ENCODE assay signal across 19 cellular contexts in the genomic region with DNA sequence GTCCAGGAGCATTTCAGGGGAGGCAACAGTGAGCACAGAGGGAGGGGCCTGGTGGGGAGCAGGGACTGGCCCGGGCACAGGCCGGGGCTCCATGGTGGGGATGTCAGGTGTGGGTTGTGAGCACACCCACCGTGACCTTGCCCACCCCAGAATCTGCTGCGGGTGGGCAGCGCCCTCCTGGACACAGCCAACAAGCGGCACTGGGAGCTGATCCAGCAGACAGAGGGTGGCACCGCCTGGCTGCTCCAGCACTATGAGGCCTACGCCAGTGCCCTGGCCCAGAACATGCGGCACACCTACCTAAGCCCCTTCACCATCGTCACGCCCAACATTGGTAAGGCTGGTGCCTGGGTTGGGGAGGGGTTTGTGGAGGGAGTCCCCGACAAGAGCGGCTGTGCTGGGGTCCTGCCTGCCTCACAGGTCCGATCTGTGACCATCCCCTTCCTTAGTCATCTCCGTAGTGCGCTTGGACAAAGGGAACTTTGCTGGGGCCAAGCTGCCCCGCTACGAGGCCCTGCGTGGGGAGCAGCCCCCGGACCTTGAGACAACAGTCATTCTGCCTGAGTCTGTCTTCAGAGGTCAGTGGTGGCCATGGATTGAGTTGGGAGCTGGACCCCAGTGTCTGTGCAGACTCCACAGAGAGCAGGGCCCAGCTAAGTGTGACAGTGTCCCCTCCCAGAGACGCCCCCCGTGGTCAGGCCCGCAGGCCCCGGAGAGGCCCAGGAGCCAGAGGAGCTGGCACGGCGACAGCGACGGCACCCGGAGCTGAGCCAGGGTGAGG. TPM values are rescaled to one million over a fixed set of nuclear protein-coding genes. Genes with fewer than 3 reads are reported as not detected.
A peak's percentile ranks its signal among the peaks of the same experiment; 100 is the strongest.
DNase-seq lines count a peak whose midpoint lies in the region; ATAC-seq and TF ChIP-seq lines count a peak whose summit lies in the region.
"Had no signal": no experiment of that assay in that cellular context is flagged by ENCODE, and none has a peak within 500 bp of the region (broad histone marks: within the 10 kb centered on the region; RNA-seq: fewer than 3 reads in every experiment).

No MANE protein-coding gene starts in this region.

- H2AK5ac ChIP-seq in neuronal stem cell (ENCODE audit: low read depth, low read length), result no peak overlapping the region

- H2BK12ac ChIP-seq in neuronal stem cell (ENCODE audit: low read length), result no peak overlapping the region

- no peak overlapping the region for H3K9ac ChIP-seq in neuronal stem cell (ENCODE audit: low read depth, low read length, poor library complexity)

- H3K9me3 ChIP-seq in neuronal stem cell (replicated peaks in 1 of 2; ENCODE audit: control insufficient read depth in 2 of 2, insufficient read depth in 1 of 2, low read depth in 1 of 2, low read length in 2 of 2) (no peaks in the 10 kb centered on the region), esophagus squamous epithelium (no peaks in the 10 kb centered on the region)

- H3K27ac ChIP-seq in neuronal stem cell (replicated peaks; ENCODE audit: low read length) (no peak overlapping the region), temporal lobe (ENCODE audit: low read depth, low read length) (peak overlapping the region; percentile 94), esophagus squamous epithelium (peak overlapping the region in 2 of 4 donors; percentile 82 to 83)
- H3K27ac ChIP-seq: 22Rv1, HL-60 had no signal

- no peak overlapping the region for H4K91ac ChIP-seq in neuronal stem cell (ENCODE audit: low read depth, low read length, poor library complexity)

- H3K4me2 ChIP-seq in neuronal stem cell (ENCODE audit: insufficient read depth, low read length, poor library complexity, severe bottlenecking), result no peak overlapping the region
- H3K4me2 ChIP-seq: GM23338 had no signal

- WGBS in neuronal stem cell (ENCODE audit: extremely low coverage in 2 of 2, insufficient read length in 2 of 2, insufficient replicate concordance in 1 of 2), 2 donors, result no CpG with 5 or more reads among the region's 29 CpGs
- 68 to 88% methylated on average over 4 to 9 of the region's 29 CpGs for WGBS in esophagus squamous epithelium, 2 donors

- peaks cover 2% of the 10 kb centered on the region for H3K36me3 Mint-ChIP-seq in activated naive CD4-positive, alpha-beta T cell treated with anti-CD3 and anti-CD28 coated beads, Interleukin-2, amount 50 U/mL, for 24 hours
- no peaks in the 10 kb centered on the region for H3K36me3 Mint-ChIP-seq in activated naive CD4-positive, alpha-beta T cell treated with anti-CD3 and anti-CD28 coated beads, Interleukin-2, amount 10 ng/mL, durations not matched to agents 7 days and 5 days
- peaks cover 2% of the 10 kb centered on the region for H3K36me3 Mint-ChIP-seq in central memory CD8-positive, alpha-beta T cell (ENCODE audit: insufficient read depth)

- H3K27ac Mint-ChIP-seq in activated naive CD4-positive, alpha-beta T cell treated with anti-CD3 and anti-CD28 coated beads, Interleukin-2, amount 50 U/mL, for 24 hours, result peak overlapping the region; percentile 19
- H3K27ac Mint-ChIP-seq in activated naive CD4-positive, alpha-beta T cell treated with anti-CD3 and anti-CD28 coated beads, Interleukin-2, amount 10 ng/mL, durations not matched to agents 7 days and 5 days, result no peak overlapping the region
- H3K27ac Mint-ChIP-seq in central memory CD8-positive, alpha-beta T cell (ENCODE audit: low read depth), result peak overlapping the region; percentile 71
- H3K27ac Mint-ChIP-seq: CD8-positive, alpha-beta memory T cell; GM23338 had no signal

- H2BK120ac ChIP-seq in neuronal stem cell (ENCODE audit: low read depth, low read length), result peak overlapping the region; percentile 61

- H2BK5ac ChIP-seq in neuronal stem cell (ENCODE audit: low read length), result no peak overlapping the region

- peaks cover 1% of the 10 kb centered on the region for H3K4me1 Mint-ChIP-seq in activated naive CD4-positive, alpha-beta T cell treated with anti-CD3 and anti-CD28 coated beads, Interleukin-2, amount 50 U/mL, for 24 hours
- H3K4me1 Mint-ChIP-seq in activated naive CD4-positive, alpha-beta T cell treated with anti-CD3 and anti-CD28 coated beads, Interleukin-2, amount 10 ng/mL, durations not matched to agents 7 days and 5 days, result peaks cover under 1% of the 10 kb centered on the region
- H3K4me1 Mint-ChIP-seq in central memory CD8-positive, alpha-beta T cell, result no peaks in the 10 kb centered on the region

- H3K4me3 ChIP-seq in neuronal stem cell (ENCODE audit: low read length in 2 of 2) (no peak overlapping the region), esophagus squamous epithelium (no peak overlapping the region)
- H3K4me3 ChIP-seq: GM23338 had no signal

- no peak overlapping the region for H3K4me3 Mint-ChIP-seq in activated naive CD4-positive, alpha-beta T cell treated with anti-CD3 and anti-CD28 coated beads, Interleukin-2, amount 50 U/mL, for 24 hours
- no peak overlapping the region for H3K4me3 Mint-ChIP-seq in activated naive CD4-positive, alpha-beta T cell treated with anti-CD3 and anti-CD28 coated beads, Interleukin-2, amount 10 ng/mL, durations not matched to agents 7 days and 5 days
- no peak overlapping the region for H3K4me3 Mint-ChIP-seq in central memory CD8-positive, alpha-beta T cell
- H3K4me3 Mint-ChIP-seq: CD8-positive, alpha-beta memory T cell; GM23338 had no signal

- H3K23ac ChIP-seq in neuronal stem cell (ENCODE audit: low read depth, low read length, poor library complexity), result peak overlapping the region; percentile 68

- H4K8ac ChIP-seq in neuronal stem cell (ENCODE audit: low read depth, low read length), result peak overlapping the region; percentile 70

- intact Hi-C loops in esophagus squamous epithelium (cut with DNase I), result no loop called here

- H2AFZ ChIP-seq in neuronal stem cell (ENCODE audit: low read length), result no peak overlapping the region
- H2AFZ ChIP-seq: GM23338 had no signal

- CTCF ChIA-PET in activated naive CD4-positive, alpha-beta T cell treated with anti-CD3 and anti-CD28 coated beads, Interleukin-2, amount 10 ng/mL, durations not matched to agents 7 days and 5 days (lab: Charles Lee), result interaction anchor here (1.6 kb wide), 1 partner anchor 9 kb away, joined by 4 read pairs; no protein-coding TSS in a partner anchor

- H3K18ac ChIP-seq in neuronal stem cell (ENCODE audit: low read length), result no peak overlapping the region

- ATAC-seq in central memory CD8-positive, alpha-beta T cell (replicated peaks; ENCODE audit: extremely low read depth, poor library complexity, severe bottlenecking), result no peak
- ATAC-seq in GM18870 (IDR thresholded peaks at IDR 0.05; ENCODE audit: unreplicated experiment), result no peak
- ATAC-seq: GM23338 had no signal

- H3K4me1 ChIP-seq in neuronal stem cell (ENCODE audit: control insufficient read depth in 2 of 2, insufficient read depth in 1 of 2, low read depth in 1 of 2, low read length in 2 of 2), result no peaks in the 10 kb centered on the region
- H3K4me1 ChIP-seq in esophagus squamous epithelium, result peaks cover 12 to 42% (median 15%) of the 10 kb centered on the region in 3 donors

- no peak for TF ChIP-seq CTCF in esophagus squamous epithelium (IDR thresholded peaks at IDR 0.05)

- DNase-seq in activated naive CD4-positive, alpha-beta T cell treated with anti-CD3 and anti-CD28 coated beads, Interleukin-2, amount 10 ng/mL, durations not matched to agents 7 days and 5 days, result no peak
- no peak for DNase-seq in central memory CD8-positive, alpha-beta T cell (ENCODE audit: low spot score in 2 of 2)
- no peak for DNase-seq in neuronal stem cell (ENCODE audit: low spot score)
- no peak for DNase-seq in esophagus squamous epithelium (lab: John Stamatoyannopoulos, UW)
- no peak for DNase-seq in stimulated activated CD4-positive, alpha-beta T cell treated with anti-CD3 and anti-CD28 coated beads, Interleukin-4, amount 100 ng/mL, for 1 hour
- DNase-seq: CD8-positive, alpha-beta memory T cell; DMS79; MV-4-11; NCI-H1417 treated with DMSO at 0.1 percent for 48 hours; NCI-H2029 treated with DMSO at 0.1 percent for 48 hours; NCI-H2171 treated with DMSO at 0.1 percent for 48 hours; NCI-H446 treated with DMSO at 0.1 percent for 48 hours; NK-92 treated with Interleukin-12 subunit alpha and Interleukin-12 subunit beta, amount 100 ng/mL, for 24 hours had no signal

- H3K14ac ChIP-seq in neuronal stem cell (ENCODE audit: low read length), result no peak overlapping the region

- H3K27me3 ChIP-seq in neuronal stem cell (ENCODE audit: control insufficient read depth in 3 of 3, insufficient read depth in 3 of 3, low read depth in 1 of 3, low read length in 3 of 3) (no peaks in the 10 kb centered on the region), esophagus squamous epithelium (no peaks in the 10 kb centered on the region)

- H3K36me3 ChIP-seq in neuronal stem cell (replicated peaks in 1 of 2; ENCODE audit: control insufficient read depth in 2 of 2, insufficient read depth in 2 of 2, low read length in 2 of 2), result peaks cover 79 to 97% of the 10 kb centered on the region in 2 donors
- H3K36me3 ChIP-seq in esophagus squamous epithelium, result peaks cover 4 to 97% (median 17%) of the 10 kb centered on the region in 3 donors

- peaks cover 11% of the 10 kb centered on the region for H3K79me1 ChIP-seq in neuronal stem cell (ENCODE audit: low read depth, low read length)

- H3K27me3 Mint-ChIP-seq in activated naive CD4-positive, alpha-beta T cell treated with anti-CD3 and anti-CD28 coated beads, Interleukin-2, amount 50 U/mL, for 24 hours, result no peaks in the 10 kb centered on the region
- peaks cover 2% of the 10 kb centered on the region for H3K27me3 Mint-ChIP-seq in activated naive CD4-positive, alpha-beta T cell treated with anti-CD3 and anti-CD28 coated beads, Interleukin-2, amount 10 ng/mL, durations not matched to agents 7 days and 5 days
- no peaks in the 10 kb centered on the region for H3K27me3 Mint-ChIP-seq in central memory CD8-positive, alpha-beta T cell

- H3K9me3 Mint-ChIP-seq in activated naive CD4-positive, alpha-beta T cell treated with anti-CD3 and anti-CD28 coated beads, Interleukin-2, amount 50 U/mL, for 24 hours, result no peaks in the 10 kb centered on the region
- H3K9me3 Mint-ChIP-seq in activated naive CD4-positive, alpha-beta T cell treated with anti-CD3 and anti-CD28 coated beads, Interleukin-2, amount 10 ng/mL, durations not matched to agents 7 days and 5 days, result no peaks in the 10 kb centered on the region
- H3K9me3 Mint-ChIP-seq in central memory CD8-positive, alpha-beta T cell, result no peaks in the 10 kb centered on the region
- H3K9me3 Mint-ChIP-seq: CD8-positive, alpha-beta memory T cell; GM23338 had no signal

- no peak for TF ChIP-seq POLR2A in esophagus squamous epithelium (IDR thresholded peaks at IDR 0.05)

- no peak overlapping the region for H2BK15ac ChIP-seq in neuronal stem cell (ENCODE audit: low read length)

- H3K4ac ChIP-seq in neuronal stem cell (ENCODE audit: low read length), result no peak overlapping the region

RNA-seq across cellular contexts. Expression of a gene that starts 14.3 kb away (rescaled TPM):
- polyA plus RNA-seq in neuronal stem cell (2013, experiment 1 of 2), result 118 TPM
- polyA plus RNA-seq in neuronal stem cell (2013, experiment 2 of 2), result 115 TPM
- total RNA-seq in temporal lobe (6.9 TPM), esophagus squamous epithelium (10 to 100 TPM in 1 of 4 donors, 1 to 10 TPM in 3; 2.3 to 13.1 (median 8.7) TPM)

RNA-seq across cellular contexts. Expression of a gene that starts 19.3 kb away (rescaled TPM):
- polyA plus RNA-seq in neuronal stem cell (2013, experiment 1 of 2), result 40.0 TPM
- 41.0 TPM for polyA plus RNA-seq in neuronal stem cell (2013, experiment 2 of 2)
- total RNA-seq in temporal lobe (46.5 TPM), esophagus squamous epithelium (10 to 100 TPM; 23.4 to 57.2 (median 39.9) TPM)

RNA-seq across cellular contexts. Expression of a gene that starts 38.2 kb away (rescaled TPM):
- polyA plus RNA-seq in neuronal stem cell (2013, experiment 1 of 2), result 0.13 TPM
- 0.29 TPM for polyA plus RNA-seq in neuronal stem cell (2013, experiment 2 of 2)
- total RNA-seq in temporal lobe (not detected), esophagus squamous epithelium (not detected)
- total RNA-seq: CD8-positive, alpha-beta memory T cell; GM23338 had no signal
- polyA plus RNA-seq: CD8-positive, alpha-beta memory T cell; GM23338 had no signal

RNA-seq across cellular contexts. Expression of a gene that starts 54.9 kb away (rescaled TPM):
- polyA plus RNA-seq in neuronal stem cell (2013, experiment 1 of 2), result 110 TPM
- 109 TPM for polyA plus RNA-seq in neuronal stem cell (2013, experiment 2 of 2)
- total RNA-seq in temporal lobe (109 TPM), esophagus squamous epithelium (100 to 1,000 TPM in 3 of 4 donors, 10 to 100 TPM in 1; 85.8 to 150 (median 134) TPM)
